38 cellular contexts compared by ENCODE assay signal in the genomic region with DNA sequence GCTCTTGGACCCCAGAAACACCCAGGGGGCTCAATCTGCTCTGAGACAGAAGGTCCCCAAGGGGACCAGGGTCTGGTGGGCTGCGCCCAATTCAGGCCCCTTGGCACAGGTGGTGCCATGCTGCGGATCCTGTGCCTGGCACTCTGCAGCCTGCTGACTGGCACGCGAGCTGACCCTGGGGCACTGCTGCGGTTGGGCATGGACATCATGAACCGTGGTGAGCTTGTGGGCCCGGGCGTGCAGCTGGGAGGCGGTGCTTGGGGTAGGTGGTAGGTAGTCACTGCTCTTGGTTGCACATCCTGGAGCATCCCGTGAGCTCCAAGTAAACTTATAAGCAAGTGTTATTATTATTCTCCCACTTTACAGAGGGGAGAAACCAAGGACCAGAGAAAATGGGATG. TPM values are rescaled to one million over a fixed set of nuclear protein-coding genes. Genes with fewer than 3 reads are reported as not detected.
"Had no signal": no experiment of that assay in that cellular context is flagged by ENCODE, and none has a peak within 500 bp of the region (broad histone marks: within the 10 kb centered on the region; RNA-seq: fewer than 3 reads in every experiment).

A gene with protein sequence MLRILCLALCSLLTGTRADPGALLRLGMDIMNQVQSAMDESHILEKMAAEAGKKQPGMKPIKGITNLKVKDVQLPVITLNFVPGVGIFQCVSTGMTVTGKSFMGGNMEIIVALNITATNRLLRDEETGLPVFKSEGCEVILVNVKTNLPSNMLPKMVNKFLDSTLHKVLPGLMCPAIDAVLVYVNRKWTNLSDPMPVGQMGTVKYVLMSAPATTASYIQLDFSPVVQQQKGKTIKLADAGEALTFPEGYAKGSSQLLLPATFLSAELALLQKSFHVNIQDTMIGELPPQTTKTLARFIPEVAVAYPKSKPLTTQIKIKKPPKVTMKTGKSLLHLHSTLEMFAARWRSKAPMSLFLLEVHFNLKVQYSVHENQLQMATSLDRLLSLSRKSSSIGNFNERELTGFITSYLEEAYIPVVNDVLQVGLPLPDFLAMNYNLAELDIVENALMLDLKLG (plus strand): TSS at position 118 of the 400 bp plus-strand sequence. CDS start 0 bp downstream, at position 118.

- DNase-seq: activated B cell treated with CpG ODN at 0.5 μM for 24 hours; activated CD4-positive, alpha-beta memory T cell treated with anti-CD3 and anti-CD28 coated beads for 36 hours; activated CD4-positive, alpha-beta T cell treated with anti-CD3 and anti-CD28 coated beads for 4 hours; activated CD4-positive, alpha-beta T cell treated with anti-CD3 and anti-CD28 coated beads, Interleukin-2, amount 10 ng/mL, durations not matched to agents 24 days and 14 days; activated CD4-positive, alpha-beta T cell treated with anti-CD3 and anti-CD28 coated beads, Interleukin-2, amount 50 U/mL, for 1 hour; activated CD4-positive, alpha-beta T cell treated with anti-CD3 and anti-CD28 coated beads, Interleukin-2, amount 50 U/mL, for 4 hours; activated CD4-positive, CD25-positive, alpha-beta regulatory T cell treated with anti-CD3 and anti-CD28 coated beads, Interleukin-2, amount 50 U/mL, for 72 hours; activated CD8-positive, alpha-beta memory T cell treated with anti-CD3 and anti-CD28 coated beads, Interleukin-2, amount 50 U/mL, for 4 hours; activated CD8-positive, alpha-beta T cell treated with anti-CD3 and anti-CD28 coated beads for 36 hours; activated effector memory CD4-positive, alpha-beta T cell treated with anti-CD3 and anti-CD28 coated beads, Interleukin-2, amount 50 U/mL, for 16 hours; activated gamma-delta T cell treated with Interleukin-2 at 50 U/mL for 16 hours; activated naive CD4-positive, alpha-beta T cell; activated naive CD4-positive, alpha-beta T cell treated with anti-CD3 and anti-CD28 coated beads for 36 hours; activated naive CD4-positive, alpha-beta T cell treated with anti-CD3 and anti-CD28 coated beads, Interleukin-2, amount 50 U/mL, for 16 hours; activated naive CD8-positive, alpha-beta T cell treated with anti-CD3 and anti-CD28 coated beads for 36 hours; activated T-cell treated with anti-CD3 and anti-CD28 coated beads for 4 hours; activated T-cell treated with anti-CD3 and anti-CD28 coated beads, Interleukin-2, amount 50 U/mL, for 1 hour; activated T-cell treated with anti-CD3 and anti-CD28 coated beads, Interleukin-2, amount 50 U/mL, for 4 hours; activated T-cell treated with anti-CD3 and anti-CD28 coated beads, Interleukin-2, amount 50 U/mL, for 72 hours; adrenal gland; amniotic stem cell; aorta; body of pancreas; brain microvascular endothelial cell; central memory CD4-positive, alpha-beta T cell; T-helper 1 cell; T-helper 2 cell; T-helper 9 cell had no signal

- FAIRE-seq: astrocyte, TTC549 had no signal

- ATAC-seq: activated CD8-positive, alpha-beta T cell treated with anti-CD3 and anti-CD28 coated beads for 36 hours; activated naive CD4-positive, alpha-beta T cell treated with anti-CD3 and anti-CD28 coated beads, Interleukin-2, amount 50 U/mL, for 72 hours; activated T-cell treated with anti-CD3 and anti-CD28 coated beads, Interleukin-2, amount 50 U/mL, for 4 hours; activated T-cell treated with anti-CD3 and anti-CD28 coated beads, Interleukin-2, amount 50 U/mL, for 72 hours; activated T-helper 17 cell treated with anti-CD3 and anti-CD28 coated beads, Interleukin-2, amount 50 U/mL, for 72 hours; body of pancreas had no signal

- H3K36me3 ChIP-seq: adrenal gland, brain microvascular endothelial cell, breast epithelium had no signal

- H3K9me3 ChIP-seq: adrenal gland, body of pancreas had no signal

- H3K4me1 ChIP-seq: adrenal gland, body of pancreas, breast epithelium had no signal

- H3K27ac ChIP-seq: adrenal gland, body of pancreas, brain microvascular endothelial cell, breast epithelium, VCaP had no signal

- H3K27me3 ChIP-seq: adrenal gland, body of pancreas, brain microvascular endothelial cell had no signal

- H3K4me3 ChIP-seq: adrenal gland, body of pancreas, breast epithelium had no signal

RNA-seq across cellular contexts. Expression of the gene that starts here (rescaled TPM):
- total RNA-seq: activated B cell treated with CpG ODN at 0.5 μM for 24 hours; activated CD4-positive, alpha-beta memory T cell treated with anti-CD3 and anti-CD28 coated beads for 36 hours; activated CD4-positive, alpha-beta T cell treated with anti-CD3 and anti-CD28 coated beads, Interleukin-2, amount 10 ng/mL, durations not matched to agents 24 days and 14 days; activated CD8-positive, alpha-beta memory T cell treated with anti-CD3 and anti-CD28 coated beads for 36 hours; activated CD8-positive, alpha-beta T cell treated with anti-CD3 and anti-CD28 coated beads for 36 hours; activated naive CD4-positive, alpha-beta T cell treated with anti-CD3 and anti-CD28 coated beads for 36 hours; activated naive CD4-positive, alpha-beta T cell treated with anti-CD3 and anti-CD28 coated beads, Interleukin-2, amount 50 U/mL, for 72 hours; activated naive CD8-positive, alpha-beta T cell treated with anti-CD3 and anti-CD28 coated beads for 36 hours; activated T-cell treated with anti-CD3 and anti-CD28 coated beads, Interleukin-2, amount 50 U/mL, for 4 hours; activated T-cell treated with anti-CD3 and anti-CD28 coated beads, Interleukin-2, amount 50 U/mL, for 72 hours; activated T-helper 1 cell treated with anti-CD3 and anti-CD28 coated beads, Interleukin-12 subunit alpha, Interleukin-12 subunit beta, Interleukin-2, Interleukin-4 antibody, amounts not matched to agents 30 ng/mL and 10 ng/mL and 1 ng/mL, durations not matched to agents 14 hours and 24 hours and 36 hours; activated T-helper 17 cell treated with anti-CD3 and anti-CD28 coated beads, Interleukin-2, amount 50 U/mL, for 72 hours; adrenal gland; aorta; astrocyte; body of pancreas; breast epithelium; cardiac septum; cerebellum had no signal
- polyA plus RNA-seq: adrenal gland, aorta had no signal
